16 cellular contexts compared by ENCODE assay signal in the genomic region with DNA sequence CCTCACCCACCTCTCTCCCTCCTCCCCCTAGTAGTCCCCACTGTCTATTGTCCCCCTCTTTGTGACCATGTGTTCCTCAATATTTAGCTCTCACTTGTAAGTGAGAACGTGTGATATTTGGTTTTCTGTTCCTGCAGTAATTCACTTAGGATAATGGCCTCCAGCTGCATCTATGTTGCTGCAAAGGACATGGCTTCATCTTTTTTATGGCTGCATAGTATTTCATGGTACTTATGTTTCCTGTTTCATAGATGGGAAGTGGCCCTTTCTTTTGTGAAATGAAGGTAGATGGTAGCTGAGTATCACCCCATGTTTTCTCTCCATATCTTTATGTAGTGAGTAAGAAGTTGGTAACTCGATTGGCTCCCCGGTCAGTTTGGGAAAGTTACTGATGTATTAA.
"Had no signal": no experiment of that assay in that cellular context is flagged by ENCODE, and none has a peak within 500 bp of the region (broad histone marks: within the 10 kb centered on the region; RNA-seq: fewer than 3 reads in every experiment).

No MANE protein-coding gene starts in this region.

- H3K36me3 Mint-ChIP-seq: type B pancreatic cell had no signal

- DNase-seq: esophagus squamous epithelium; head of caudate nucleus; kidney glomerular epithelial cell; mesendoderm; naive thymus-derived CD4-positive, alpha-beta T cell; posterior cingulate gyrus; stimulated activated CD4-positive, alpha-beta T cell treated with anti-CD3 and anti-CD28 coated beads, Interleukin-2, amount 100 ng/mL, for 24 hours; stimulated activated naive CD4-positive, alpha-beta T cell treated with Interleukin-2 at 50 U/mL for 16 hours had no signal

- ATAC-seq: sciatic nerve had no signal

- H3K27me3 ChIP-seq: hepatocyte had no signal

- H3K4me3 ChIP-seq: esophagus squamous epithelium, hepatocyte had no signal

- H3K79me2 ChIP-seq: hepatocyte had no signal

- H3K27ac ChIP-seq: esophagus squamous epithelium, foreskin keratinocyte, hepatocyte had no signal

- H2AFZ ChIP-seq: hepatocyte had no signal

- H3K4me1 ChIP-seq: foreskin keratinocyte had no signal

- FAIRE-seq: colon, urothelium cell line had no signal

- H3K4me3 Mint-ChIP-seq: dendritic cell treated with granulocyte-macrophage colony-stimulating factor and Interleukin-4, amounts not matched to agents 40 ng/mL and 50 ng/mL, for 4 days; naive thymus-derived CD4-positive, alpha-beta T cell; neural crest cell; type B pancreatic cell had no signal

- H3K27ac Mint-ChIP-seq: naive thymus-derived CD4-positive, alpha-beta T cell; type B pancreatic cell had no signal

- H3K36me3 ChIP-seq: esophagus squamous epithelium had no signal

- H3K9me3 ChIP-seq: esophagus squamous epithelium had no signal

- H3K4me2 ChIP-seq: hepatocyte had no signal
